9 cellular contexts compared by ENCODE assay signal in genomic region chr10:99435986-99436633, GRCh38. TPM values are rescaled to one million over a fixed set of nuclear protein-coding genes. Genes with fewer than 3 reads are reported as not detected.
A peak's percentile ranks its signal among the peaks of the same experiment; 100 is the strongest.
DNase-seq lines count a peak whose midpoint lies in the region; ATAC-seq, FAIRE-seq and TF ChIP-seq lines count a peak whose summit lies in the region.
"Had no signal": no experiment of that assay in that cellular context is flagged by ENCODE, and none has a peak within 500 bp of the region (broad histone marks: within the 10 kb centered on the region; RNA-seq: fewer than 3 reads in every experiment).

No MANE protein-coding gene starts in this region.

- 36% methylated on average over 5 of the region's 5 CpGs for WGBS in GM12878 (ENCODE audit: insufficient coverage, insufficient replicate concordance, low lambda C conversion rate, missing lambda C conversion rate)
- 40% methylated on average over 5 of the region's 5 CpGs for WGBS in HepG2 (ENCODE audit: low lambda C conversion rate)

- no peaks in the 10 kb centered on the region; the same call in 2 of the 3 replicates for H3K36me3 Mint-ChIP-seq in GM23338 (ENCODE audit: low read depth)

- RAD21 ChIA-PET in GM12878 (lab: Charles Lee; ENCODE audit: unreplicated experiment) = interaction anchor here (0.6 to 5.9 kb wide), 18 partner anchors 22 to 1412 kb away, joined by 3 to 70 read pairs (median 4); no protein-coding TSS in a partner anchor

- 0 out of 2 replicates have a peak, but pooled peaks cover 2% of the 10 kb centered on the region for H3K9me2 ChIP-seq in GM23338 (ENCODE audit: insufficient read depth)

- peaks cover 9% of the 10 kb centered on the region; the same call in 1 of the 2 replicates for H3K79me2 ChIP-seq in GM23338 (replicated peaks; ENCODE audit: insufficient read depth)
- H3K79me2 ChIP-seq in GM12878 (ENCODE audit: control insufficient read depth, insufficient read depth, low read length) = peaks cover 11% of the 10 kb centered on the region
- H3K79me2 ChIP-seq in HepG2 (ENCODE audit: insufficient read depth, low read length) = peaks cover 14% of the 10 kb centered on the region

- in situ Hi-C loops in GM12878 (cut with MboI) = no loop called here
- in situ Hi-C loops in HepG2 (cut with HindIII; ENCODE audit: extremely low pct_ligation_motif_present, low pct_unique_long_range_greater_than_20kb) = loop anchor here (5.0 kb wide), 1 partner anchor 111 kb away; no protein-coding TSS in a partner anchor

- POLR2A ChIA-PET in GM12878 (lab: Charles Lee) (interaction anchor here (0.7 kb wide), 1 partner anchor 224 kb away, joined by 3 read pairs; the partner anchor contains the start of gene ENTPD7), HepG2 (lab: Yijun Ruan, JAX) (interaction anchor here (0.8 to 2.2 kb wide), 3 partner anchors 14 to 184 kb away, joined by 3 to 6 read pairs (median 3); partner anchors contain the start of gene SLC25A28)

- no peaks in the 10 kb centered on the region for H3K27me3 ChIP-seq in GM23338 (ENCODE audit: insufficient read depth)
- no peaks in the 10 kb centered on the region for H3K27me3 ChIP-seq in GM12878 (replicated peaks in 1 of 2; ENCODE audit: control insufficient read depth in 2 of 2, insufficient read depth in 2 of 2, low read length in 1 of 2)
- H3K27me3 ChIP-seq in HepG2 (ENCODE audit: control insufficient read depth in 1 of 2, insufficient read depth in 2 of 2, low read length in 2 of 2) = no peaks in the 10 kb centered on the region; a peak in 1 of 5 replicates
- no peaks in the 10 kb centered on the region for H3K27me3 ChIP-seq in uterus

- peaks cover 6% of the 10 kb centered on the region for H3K27me3 Mint-ChIP-seq in GM23338 (ENCODE audit: insufficient read depth, low read depth, poor library complexity)

- no peak overlapping the region for H3K4me3 Mint-ChIP-seq in GM23338

- H3K36me3 ChIP-seq in GM23338 (ENCODE audit: insufficient read depth) (no peaks in the 10 kb centered on the region), GM12878 (ENCODE audit: control insufficient read depth in 2 of 2, insufficient read depth in 2 of 2, low read length in 1 of 2) (no peaks in the 10 kb centered on the region), HepG2 (replicated peaks in 1 of 2; ENCODE audit: control insufficient read depth in 1 of 2, insufficient read depth in 2 of 2, low read length in 2 of 2) (no peaks in the 10 kb centered on the region; a peak in 1 of 5 replicates), uterus (no peaks in the 10 kb centered on the region)

- peaks cover 3% of the 10 kb centered on the region for H3K4me1 Mint-ChIP-seq in GM23338

- H3K9me3 Mint-ChIP-seq in GM23338 = no peaks in the 10 kb centered on the region

- TF ChIP-seq EP300 in GM12878 (IDR thresholded peaks at IDR 0.05; ENCODE audit: borderline replicate concordance in 1 of 2, control insufficient read depth in 1 of 2, low read depth in 2 of 2, low read length in 2 of 2) (no peak), HepG2 (IDR thresholded peaks at IDR 0.05; ENCODE audit: low read depth in 2 of 2, low read length in 2 of 2) (no peak), HepG2 (CRISPR knock-in tag; IDR thresholded peaks at IDR 0.05; ENCODE audit: borderline replicate concordance) (no peak)

- TF ChIP-seq CTCF in GM23338 (conservative IDR thresholded peaks at IDR 0.05; ENCODE audit: low read depth in 2 of 2) (peak; percentile 61 to 82), GM12878 (IDR thresholded peaks at IDR 0.05 in 2 of 3, conservative IDR thresholded peaks at IDR 0.05 in 1 of 3; ENCODE audit: control insufficient read depth in 2 of 3, extremely low read depth in 1 of 3, insufficient read depth in 1 of 3, low read depth in 3 of 3, low read length in 3 of 3) (peak; percentile 24 to 59 (median 44); a peak in 5 of 6 replicates), HepG2 (CRISPR knock-in tag; IDR thresholded peaks at IDR 0.05) (peak; percentile 69), uterus (IDR thresholded peaks at IDR 0.05) (peak; percentile 39 to 58 (median 46))

- H3K9me3 ChIP-seq in GM12878 (replicated peaks; ENCODE audit: control insufficient read depth, insufficient read depth, low read length) (no peaks in the 10 kb centered on the region), HepG2 (ENCODE audit: low read length) (no peaks in the 10 kb centered on the region), uterus (no peaks in the 10 kb centered on the region)

- BruUV-seq in GM12878 (replicated peaks; lab: Mats Ljungman, UMichigan) = no TSS peak
- no TSS peak for BruUV-seq in HepG2 (replicated peaks; lab: Mats Ljungman, UMichigan)

- no peaks in the 10 kb centered on the region for H3F3A ChIP-seq in GM23338 (replicated peaks; ENCODE audit: low read depth)

- H3K4me3 ChIP-seq in GM23338 = no peak overlapping the region
- H3K4me3 ChIP-seq in GM12878 = no peak overlapping the region
- no peak overlapping the region for H3K4me3 ChIP-seq in HepG2 (replicated peaks in 1 of 3; ENCODE audit: insufficient read depth in 1 of 3, low read depth in 2 of 3, low read length in 3 of 3)
- H3K4me3 ChIP-seq in uterus = no peak overlapping the region

- H2AFZ ChIP-seq in GM23338 = no peak overlapping the region
- H2AFZ ChIP-seq in GM12878 (ENCODE audit: control insufficient read depth, low read depth, low read length) = no peak overlapping the region
- no peak overlapping the region for H2AFZ ChIP-seq in HepG2 (ENCODE audit: low read length)

- no peaks in the 10 kb centered on the region; the same call in 1 of the 2 replicates for H4K20me1 ChIP-seq in GM23338 (replicated peaks; ENCODE audit: insufficient read depth)
- H4K20me1 ChIP-seq in GM12878 (ENCODE audit: control insufficient read depth, insufficient read depth) = no peaks in the 10 kb centered on the region
- no peaks in the 10 kb centered on the region; the same call in 1 of the 2 replicates for H4K20me1 ChIP-seq in HepG2 (ENCODE audit: insufficient read depth, low read length)

- H3K27ac ChIP-seq in GM23338 (ENCODE audit: low read depth) (no peak overlapping the region), GM12878 (ENCODE audit: control insufficient read depth, insufficient read depth) (no peak overlapping the region), HepG2 (ENCODE audit: extremely low read length, insufficient read depth, low read length) (no peak overlapping the region), uterus (no peak overlapping the region)

- SMC1A ChIA-PET in GM12878 (lab: Charles Lee; ENCODE audit: uncharacterized antibody, unreplicated experiment) = interaction anchor here (0.6 to 3.4 kb wide), 26 partner anchors 8 to 612 kb away, joined by 3 to 38 read pairs (median 3); no protein-coding TSS in a partner anchor

- H3K9ac ChIP-seq in GM12878 (ENCODE audit: control insufficient read depth, insufficient read depth, low read length) (no peak overlapping the region), HepG2 (ENCODE audit: insufficient read depth, low read depth, low read length) (no peak overlapping the region)

- TF ChIP-seq RAD21 in GM12878 (IDR thresholded peaks at IDR 0.05; ENCODE audit: insufficient read depth, low read depth, low read length) (peak; percentile 64), HepG2 (CRISPR knock-in tag; IDR thresholded peaks at IDR 0.05) (0 out of 2 replicates have a peak, but pooled peaks have one; percentile 40)

- no peaks in the 10 kb centered on the region for H3K4me1 ChIP-seq in GM23338 (ENCODE audit: insufficient read depth)
- no peaks in the 10 kb centered on the region for H3K4me1 ChIP-seq in GM12878 (ENCODE audit: control insufficient read depth, insufficient read depth, low read length)
- peaks cover 30% of the 10 kb centered on the region for H3K4me1 ChIP-seq in HepG2 (ENCODE audit: insufficient read depth, low read length)
- H3K4me1 ChIP-seq in uterus = no peaks in the 10 kb centered on the region

- no peak for TF ChIP-seq POLR2A in GM12878 (IDR thresholded peaks at IDR 0.05; ENCODE audit: low read depth, low read length)
- TF ChIP-seq POLR2A in HepG2 (IDR thresholded peaks at IDR 0.05; ENCODE audit: insufficient read depth in 1 of 2, low read depth in 2 of 2, low read length in 2 of 2) = no peak
- TF ChIP-seq POLR2A in uterus (IDR thresholded peaks at IDR 0.05) = no peak

- no peak overlapping the region for H3K4me2 ChIP-seq in GM23338
- no peak overlapping the region for H3K4me2 ChIP-seq in GM12878 (ENCODE audit: control insufficient read depth, insufficient read depth)
- no peak overlapping the region for H3K4me2 ChIP-seq in HepG2 (ENCODE audit: low read depth, low read length)

- DNase-seq in COR-L47 (lab: John Stamatoyannopoulos, UW) (peak; percentile 34), GM23338 (ENCODE audit: low spot score) (peak; percentile 65), NCI-H226 (peak; percentile 4), GM12878 (ENCODE audit: low read depth, low spot score) (no peak), HepG2 (ENCODE audit: low spot score) (peak; percentile 48), uterus (no peak)
- no peak for DNase-seq in activated naive CD4-positive, alpha-beta T cell treated with anti-CD3 and anti-CD28 coated beads, Interleukin-2, amount 50 U/mL, for 16 hours

- CTCF ChIA-PET in GM12878 (lab: Yijun Ruan, JAX) (interaction anchor here (0.6 to 10.1 kb wide), 42 partner anchors 9 to 969 kb away, joined by 3 to 233 read pairs (median 5); partner anchors contain the start of genes ENTPD7 and SLC25A28), HepG2 (lab: Yijun Ruan, JAX; ENCODE audit: low intra/inter-chr PET ratio, low total read pairs) (interaction anchor here (0.6 to 2.6 kb wide), 8 partner anchors 43 to 275 kb away, joined by 3 to 13 read pairs (median 7); no protein-coding TSS in a partner anchor)

- FAIRE-seq in GM12878 (lab: Jason Lieb, UNC) (no peak), HepG2 (lab: Jason Lieb, UNC) (peak; percentile 72)
- FAIRE-seq: keratinocyte had no signal

- intact Hi-C loops in GM12878 (cut with micrococcal nuclease; ENCODE audit: unreplicated experiment) (loop anchor here (1.0 to 2.0 kb wide), 4 partner anchors 113 to 275 kb away; no protein-coding TSS in a partner anchor), HepG2 (cut with micrococcal nuclease; ENCODE audit: unreplicated experiment) (loop anchor here (1.0 to 5.0 kb wide), 4 partner anchors 112 to 276 kb away; no protein-coding TSS in a partner anchor), uterus (cut with DNase I; ENCODE audit: low total_unique reads) (loop anchor here (10.0 kb wide), 1 partner anchor 279 kb away; no protein-coding TSS in a partner anchor)

- ATAC-seq in GM23338 = no peak
- peak; percentile 77 for ATAC-seq in GM12878
- ATAC-seq in HepG2 = peak; percentile 73
- ATAC-seq in HG03108 (IDR thresholded peaks at IDR 0.05; ENCODE audit: unreplicated experiment) = no peak

- no peak overlapping the region for H3K27ac Mint-ChIP-seq in GM23338

RNA-seq across cellular contexts. Expression of gene GOT1, which starts 5.7 kb away (rescaled TPM):
- total RNA-seq in GM23338 (2014; rRNA removed; shearing (Covaris generic)) = 29.4 and 36.8 TPM in 2 replicates
- polyA plus RNA-seq in GM23338 (2016; fragmentation: Nextera tagmentation; extraction: Ambion mirVana) (31.8 and 37.7 TPM in 2 replicates), GM12878 (2011; rRNA removed) (30.1 and 44.4 TPM in 2 replicates), GM12878 (2014; fragmentation: Illumina TruSeq; extraction: Trizol) (63.6 and 92.0 TPM in 2 replicates), GM12878 (2014; fragmentation: Nextera tagmentation; extraction: Ambion mirVana) (10 to 100 TPM; 56.2 to 58.4 TPM), GM12878 (2014; rRNA removed) (33.8 and 38.9 TPM in 2 replicates), GM12878 (2016; fragmentation: Nextera tagmentation; extraction: Ambion mirVana) (10 to 100 TPM; 67.4 to 67.5 TPM), HepG2 (2011; rRNA removed) (81.2 and 108 TPM in 2 replicates)
- 12.0 and 14.6 TPM in 2 replicates for total RNA-seq in GM12878 (2013; cell fraction: nucleolus; rRNA removed)
- total RNA-seq in GM12878 (2014; rRNA removed) (37.1 and 42.2 TPM in 2 replicates), GM12878 (2014; rRNA removed; fragmentation: Illumina TruSeq; extraction: Trizol) (32.5 and 34.5 TPM in 2 replicates), GM12878 (2021) (35.6 and 36.4 TPM in 2 replicates), HepG2 (2016; rRNA removed; fragmentation: Illumina TruSeq; extraction: Trizol) (102 and 138 TPM in 2 replicates), uterus (10 to 100 TPM; 18.4 to 35.0 (median 22.6) TPM)
- 11.6 TPM for polyA plus RNA-seq in GM12878 (2011; ENCODE audit: low read depth)
- 29.8 and 32.9 TPM in 2 replicates for polyA plus RNA-seq in GM12878 (2011; cell fraction: cytosol; rRNA removed)
- 25.0 and 28.5 TPM in 2 replicates for polyA plus RNA-seq in GM12878 (2011; cell fraction: nucleus; rRNA removed)
- 19.6 and 21.8 TPM in 2 replicates for polyA plus RNA-seq in GM12878 (2012)
- 31.3 and 32.6 TPM in 2 replicates for polyA minus RNA-seq in GM12878 (2011; rRNA and poly(A)+ RNA removed)
- polyA minus RNA-seq in GM12878 (2011; cell fraction: cytosol; rRNA and poly(A)+ RNA removed) = 9.8 and 10.5 TPM in 2 replicates
- 10.0 and 10.6 TPM in 2 replicates for polyA minus RNA-seq in GM12878 (2011; cell fraction: nucleus; rRNA and poly(A)+ RNA removed)
- total RNA-seq in HepG2 (2016; cell fraction: cytosol; rRNA removed; fragmentation: Illumina TruSeq; extraction: Trizol; ENCODE audit: low read depth) = 28.5 and 30.6 TPM in 2 replicates
- total RNA-seq in HepG2 (2016; cell fraction: insoluble cytoplasmic fraction; rRNA removed; fragmentation: Illumina TruSeq; extraction: Trizol) = 105 and 133 TPM in 2 replicates
- total RNA-seq in HepG2 (2016; cell fraction: membrane; rRNA removed; fragmentation: Illumina TruSeq; extraction: Trizol) = 30.1 and 35.1 TPM in 2 replicates
- 41.3 and 49.6 TPM in 2 replicates for total RNA-seq in HepG2 (2016; cell fraction: nucleus; rRNA removed; fragmentation: Illumina TruSeq; extraction: Trizol)
- polyA plus RNA-seq in HepG2 (2011; cell fraction: cytosol; rRNA removed) = 60.2 and 68.1 TPM in 2 replicates
- 40.4 and 52.4 TPM in 2 replicates for polyA plus RNA-seq in HepG2 (2011; cell fraction: nucleus; rRNA removed)
- 92.4 and 114 TPM in 2 replicates for polyA plus RNA-seq in HepG2 (2012)
- 18.3 and 21.0 TPM in 2 replicates for polyA plus RNA-seq in HepG2 (2016; cell fraction: cytosol; fragmentation: Illumina TruSeq; extraction: Trizol; ENCODE audit: low read depth)
- polyA plus RNA-seq in HepG2 (2016; cell fraction: insoluble cytoplasmic fraction; fragmentation: Illumina TruSeq; extraction: Trizol; ENCODE audit: low read depth) = 135 and 142 TPM in 2 replicates
- polyA plus RNA-seq in HepG2 (2016; cell fraction: membrane; fragmentation: Illumina TruSeq; extraction: Trizol; ENCODE audit: low read depth) = 21.5 and 28.1 TPM in 2 replicates
- 59.9 and 72.8 TPM in 2 replicates for polyA plus RNA-seq in HepG2 (2016; cell fraction: nucleus; fragmentation: Illumina TruSeq; extraction: Trizol; ENCODE audit: insufficient read depth, low read depth)
- 39.6 and 69.8 TPM in 2 replicates for polyA minus RNA-seq in HepG2 (2011; rRNA and poly(A)+ RNA removed; ENCODE audit: low replicate concordance)
- polyA minus RNA-seq in HepG2 (2011; cell fraction: cytosol; rRNA and poly(A)+ RNA removed) = 71.8 and 90.7 TPM in 2 replicates
- 41.1 and 59.3 TPM in 2 replicates for polyA minus RNA-seq in HepG2 (2011; cell fraction: nucleus; rRNA and poly(A)+ RNA removed)

Comparison
In these comparisons a context has a peak if more than half of its experiments do, and no peak if none do; other contexts are left out.
1. DNase-seq: peak in COR-L47 (single experiment), GM23338 (single experiment), NCI-H226 (single experiment) and HepG2 (single experiment); none in GM12878 (single experiment), uterus (0 of 2) and activated naive CD4-positive, alpha-beta T cell treated with anti-CD3 and anti-CD28 coated beads, Interleukin-2, amount 50 U/mL, for 16 hours (single experiment).
2. ATAC-seq: peak in GM12878 (single experiment) and HepG2 (single experiment); none in GM23338 (single experiment) and HG03108 (single experiment).
3. Peak in every context shown above with its lines, with median percentiles within 50 percentile points of each other: CTCF ChIP-seq.